ENCODE assay signal across 26 cellular contexts in genomic region chr7:157497744-157498541, GRCh38.
A peak's percentile ranks its signal among the peaks of the same experiment; 100 is the strongest.
DNase-seq lines count a peak whose midpoint lies in the region; ATAC-seq and TF ChIP-seq lines count a peak whose summit lies in the region.
"Had no signal": no experiment of that assay in that cellular context is flagged by ENCODE, and none has a peak within 500 bp of the region (broad histone marks: within the 10 kb centered on the region; RNA-seq: fewer than 3 reads in every experiment).

No MANE protein-coding gene starts in this region.

- H3F3A ChIP-seq in neural progenitor cell (ENCODE audit: low read depth) = no peaks in the 10 kb centered on the region

- DNase-seq in Right ventricle myocardium superior (peak; percentile 20), left ventricle myocardium superior (no peak), body of pancreas (peak in 3 of 4 donors; percentile 12 to 45 (median 30)), neural progenitor cell (ENCODE audit: low spot score) (no peak), ureter (ENCODE audit: low spot score) (peak; percentile 39), NCI-H345 treated with DMSO at 0.1 percent for 48 hours (lab: John Stamatoyannopoulos, UW; ENCODE audit: unreplicated experiment) (no peak), mucosa of descending colon (no peak)
- DNase-seq: activated CD4-positive, alpha-beta T cell treated with anti-CD3 and anti-CD28 coated beads for 1 hour; activated gamma-delta T cell; C1 segment of cervical spinal cord; Caco-2; DMS79; effector memory CD4-positive, alpha-beta T cell; foreskin keratinocyte; GF-D8; GOT3; left ventricle myocardium inferior; NCI-H1930 had no signal

- no peaks in the 10 kb centered on the region for H4K20me1 ChIP-seq in neural progenitor cell (ENCODE audit: low read depth)

- peak overlapping the region; percentile 96 for H3K27ac Mint-ChIP-seq in neural progenitor cell
- H3K27ac Mint-ChIP-seq: mesothelial cell of epicardium, nephron, T-cell had no signal

- no peak for ATAC-seq in Right ventricle myocardium superior (ENCODE audit: poor library complexity)
- no peak for ATAC-seq in left ventricle myocardium superior
- ATAC-seq in body of pancreas = peak; percentile 57
- no peak for ATAC-seq in mucosa of descending colon
- ATAC-seq: esophagus mucosa, foreskin keratinocyte, T-cell had no signal

- H3K4me2 ChIP-seq in neural progenitor cell = no peak overlapping the region

- peaks cover 3% of the 10 kb centered on the region for H3K36me3 Mint-ChIP-seq in neural progenitor cell
- H3K36me3 Mint-ChIP-seq: mesothelial cell of epicardium, T-cell had no signal

- 21 to 27% methylated on average over 19 to 30 of the region's 30 CpGs for WGBS in body of pancreas, 2 donors

- intact Hi-C loops in Right ventricle myocardium superior (cut with DNase I) (no loop called here), left ventricle myocardium superior (cut with micrococcal nuclease) (no loop called here), body of pancreas (cut with DNase I) (no loop called here), mucosa of descending colon (cut with DNase I, micrococcal nuclease) (no loop called here)

- no peak overlapping the region for H3K9ac ChIP-seq in neural progenitor cell

- H3K79me2 ChIP-seq in neural progenitor cell (ENCODE audit: low read depth) = no peaks in the 10 kb centered on the region

- TF ChIP-seq CTCF in body of pancreas (IDR thresholded peaks at IDR 0.05) (no peak), neural progenitor cell (IDR thresholded peaks at IDR 0.05) (no peak), mucosa of descending colon (IDR thresholded peaks at IDR 0.05) (no peak)

- peaks cover 12% of the 10 kb centered on the region for H3K27me3 Mint-ChIP-seq in neural progenitor cell (ENCODE audit: insufficient read depth, low read depth)

- no peaks in the 10 kb centered on the region for H3K9me3 ChIP-seq in body of pancreas
- H3K9me3 ChIP-seq in neural progenitor cell (ENCODE audit: low read depth) = no peaks in the 10 kb centered on the region
- no peaks in the 10 kb centered on the region for H3K9me3 ChIP-seq in mucosa of descending colon
- H3K9me3 ChIP-seq: Caco-2, prostate gland, SJSA1, suprapubic skin, vagina had no signal

- H3K36me3 ChIP-seq in body of pancreas (replicated peaks in 1 of 2; ENCODE audit: insufficient read depth in 1 of 2, low read depth in 2 of 2) (no peaks in the 10 kb centered on the region), neural progenitor cell (no peaks in the 10 kb centered on the region), mucosa of descending colon (ENCODE audit: low read depth) (no peaks in the 10 kb centered on the region)
- H3K36me3 ChIP-seq: left ventricle myocardium inferior, prostate gland, SJSA1, suprapubic skin, vagina had no signal

- H3K27me3 ChIP-seq in body of pancreas (no peaks in the 10 kb centered on the region), neural progenitor cell (peaks cover 27% of the 10 kb centered on the region)
- H3K27me3 ChIP-seq: foreskin keratinocyte, SJSA1, suprapubic skin, vagina had no signal

- peaks cover 46% of the 10 kb centered on the region for H3K4me1 Mint-ChIP-seq in neural progenitor cell
- H3K4me1 Mint-ChIP-seq: mesothelial cell of epicardium, nephron had no signal

- peaks cover 6% of the 10 kb centered on the region for H3K9me3 Mint-ChIP-seq in neural progenitor cell
- H3K9me3 Mint-ChIP-seq: mesothelial cell of epicardium, T-cell had no signal

- H3K27ac ChIP-seq in body of pancreas (peak overlapping the region in 1 of 4 donors; percentile 26), neural progenitor cell (no peak overlapping the region)
- H3K27ac ChIP-seq: foreskin keratinocyte, left ventricle myocardium inferior, prostate gland, SJSA1, suprapubic skin, vagina had no signal

- peak overlapping the region; percentile 60 for H3K4me3 Mint-ChIP-seq in neural progenitor cell
- H3K4me3 Mint-ChIP-seq: mesothelial cell of epicardium, nephron, T-cell had no signal

- H3K4me3 ChIP-seq in body of pancreas (no peak overlapping the region), neural progenitor cell (no peak overlapping the region), mucosa of descending colon (no peak overlapping the region)
- H3K4me3 ChIP-seq: left ventricle myocardium inferior, prostate gland, SJSA1, suprapubic skin, vagina had no signal

- H3K4me1 ChIP-seq in body of pancreas (peaks cover 12% of the 10 kb centered on the region), neural progenitor cell (no peaks in the 10 kb centered on the region), mucosa of descending colon (ENCODE audit: low read depth) (no peaks in the 10 kb centered on the region)
- H3K4me1 ChIP-seq: Caco-2, foreskin keratinocyte, prostate gland, SJSA1, suprapubic skin, vagina had no signal

- no peak overlapping the region for H2AFZ ChIP-seq in neural progenitor cell (replicated peaks)

- TF ChIP-seq POLR2A in body of pancreas (IDR thresholded peaks at IDR 0.05) = no peak

Comparison
In these comparisons a context has a peak if more than half of its experiments do, and no peak if none do; other contexts are left out.
1. DNase-seq: peak in Right ventricle myocardium superior (single experiment), body of pancreas (3 of 4) and ureter (single experiment); none in left ventricle myocardium superior (single experiment), neural progenitor cell (single experiment), NCI-H345 treated with DMSO at 0.1 percent for 48 hours (single experiment) and mucosa of descending colon (0 of 3).